In genomic region chr1:19074361-19074901, GRCh38 we compare ENCODE assay signal across 11 cellular contexts.
DNase-seq lines count a peak whose midpoint lies in the region; ATAC-seq, FAIRE-seq and TF ChIP-seq lines count a peak whose summit lies in the region.
"Had no signal": no experiment of that assay in that cellular context is flagged by ENCODE, and none has a peak within 500 bp of the region (broad histone marks: within the 10 kb centered on the region; RNA-seq: fewer than 3 reads in every experiment).

No MANE protein-coding gene starts in this region.

- in situ Hi-C loops in gastrocnemius medialis (cut with MboI; ENCODE audit: low sequenced_read_pairs in 4 of 4): no loop called here

- ATAC-seq in left cardiac atrium: no peak
- ATAC-seq in gastrocnemius medialis: peak; percentile 9 to 16
- ATAC-seq in GM18858 (IDR thresholded peaks at IDR 0.05; ENCODE audit: unreplicated experiment): no peak
- ATAC-seq: A549 had no signal

- TF ChIP-seq CTCF in right atrium auricular region (IDR thresholded peaks at IDR 0.05) (no peak), gastrocnemius medialis (IDR thresholded peaks at IDR 0.05 in 4 of 5, conservative IDR thresholded peaks at IDR 0.05 in 1 of 5) (no peak), BE2C (IDR thresholded peaks at IDR 0.05; ENCODE audit: low read depth, low read length) (no peak)

- H3K27ac ChIP-seq in right atrium auricular region (peak overlapping the region; percentile 1 to 73), gastrocnemius medialis (peak overlapping the region; percentile 66 to 91 (median 79))

- peak overlapping the region; percentile 83 for H3K27ac Mint-ChIP-seq in activated naive CD8-positive, alpha-beta T cell

- H3K9me3 ChIP-seq in right atrium auricular region (no peaks in the 10 kb centered on the region), gastrocnemius medialis (no peaks in the 10 kb centered on the region), BE2C (no peaks in the 10 kb centered on the region)
- H3K9me3 ChIP-seq: A549, HAP-1 had no signal

- TF ChIP-seq POLR2A in gastrocnemius medialis (IDR thresholded peaks at IDR 0.05): no peak

- H3K4me3 ChIP-seq in right atrium auricular region (no peak overlapping the region), gastrocnemius medialis (no peak overlapping the region), BE2C (ENCODE audit: low read depth, low read length) (no peak overlapping the region)
- H3K4me3 ChIP-seq: A549, HAP-1 had no signal

- intact Hi-C loops in left cardiac atrium (cut with DNase I) (loop anchor here in 1 of 2 donors (5.0 kb wide), 1 partner anchor 167 kb away; no protein-coding TSS in a partner anchor), gastrocnemius medialis (cut with DNase I; ENCODE audit: low total_unique reads) (loop anchor here (2.0 to 5.0 kb wide), 2 partner anchors 14 to 172 kb away; partner anchors contain the start of gene ALDH4A1)

- H3K9me3 Mint-ChIP-seq in activated naive CD8-positive, alpha-beta T cell (ENCODE audit: low read depth): no peaks in the 10 kb centered on the region

- no peaks in the 10 kb centered on the region for H3K27me3 ChIP-seq in right atrium auricular region
- H3K27me3 ChIP-seq in gastrocnemius medialis: no peaks in the 10 kb centered on the region
- no peaks in the 10 kb centered on the region for H3K27me3 ChIP-seq in BE2C

- no peaks in the 10 kb centered on the region for H3K27me3 Mint-ChIP-seq in activated naive CD8-positive, alpha-beta T cell

- peak overlapping the region; percentile 79 for H3K4me3 Mint-ChIP-seq in activated naive CD8-positive, alpha-beta T cell

- peaks cover 17% of the 10 kb centered on the region for H3K36me3 Mint-ChIP-seq in activated naive CD8-positive, alpha-beta T cell

- H3K4me1 ChIP-seq in right atrium auricular region (peaks cover 0 to 32% of the 10 kb centered on the region in 2 donors), gastrocnemius medialis (peaks cover 34 to 43% of the 10 kb centered on the region in 2 donors), BE2C (no peaks in the 10 kb centered on the region)
- H3K4me1 ChIP-seq: HAP-1 had no signal

- FAIRE-seq in urothelium cell line (lab: Jason Lieb, UNC): no peak
- FAIRE-seq: A549, GM12891 had no signal

- peaks cover 37% of the 10 kb centered on the region for H3K4me1 Mint-ChIP-seq in activated naive CD8-positive, alpha-beta T cell (ENCODE audit: low read depth)

- DNase-seq in right atrium auricular region (ENCODE audit: low spot score) (no peak), left cardiac atrium (no peak), gastrocnemius medialis (no peak), BE2C (no peak), urothelium cell line (ENCODE audit: low spot score) (no peak), AML-193 (lab: John Stamatoyannopoulos, UW) (no peak)

- peaks cover 69% of the 10 kb centered on the region for H3K36me3 ChIP-seq in right atrium auricular region
- peaks cover 0 to 51% of the 10 kb centered on the region in 2 donors for H3K36me3 ChIP-seq in gastrocnemius medialis
- H3K36me3 ChIP-seq in BE2C: peaks cover 15% of the 10 kb centered on the region

Comparison
In these comparisons a context has a peak if more than half of its experiments do, and no peak if none do; other contexts are left out.
1. ATAC-seq: peak in gastrocnemius medialis (2 of 2); none in left cardiac atrium (0 of 2) and GM18858 (single experiment).